Comparison of ENCODE assay signal across 18 cellular contexts in the genomic region with DNA sequence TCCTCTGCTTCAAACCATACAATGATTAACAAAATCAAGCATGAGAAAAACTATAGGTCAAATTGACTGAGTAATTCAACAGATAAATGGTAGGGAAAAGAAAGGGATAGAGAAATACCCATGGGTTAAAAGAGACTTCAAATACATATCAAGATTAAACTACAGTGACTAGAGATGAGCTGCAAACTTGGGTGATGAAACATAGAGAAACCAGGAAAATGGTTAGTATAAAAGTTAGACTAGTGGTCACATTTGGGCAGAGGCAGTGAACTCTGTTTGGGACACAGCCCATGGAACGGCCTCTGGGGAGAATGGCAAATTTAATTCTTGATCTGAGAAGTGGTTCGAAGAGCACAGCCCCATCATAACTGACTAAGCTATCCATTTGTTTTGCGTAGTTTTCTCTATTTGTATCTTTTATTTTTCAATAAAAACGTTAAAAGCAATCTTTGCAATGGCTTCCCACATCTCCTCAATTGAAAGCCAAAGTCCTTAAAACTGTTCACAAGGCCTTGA.
DNase-seq lines count a peak whose midpoint lies in the region; ATAC-seq and TF ChIP-seq lines count a peak whose summit lies in the region.
"Had no signal": no experiment of that assay in that cellular context is flagged by ENCODE, and none has a peak within 500 bp of the region (broad histone marks: within the 10 kb centered on the region; RNA-seq: fewer than 3 reads in every experiment).

No MANE protein-coding gene starts in this region.

- CTCF ChIA-PET in mammary epithelial cell (lab: Charles Lee; ENCODE audit: low non-redundant PET): interaction anchor here (0.6 kb wide), 1 partner anchor 361 kb away, joined by 4 read pairs; no protein-coding TSS in a partner anchor
- CTCF ChIA-PET in MCF 10A (lab: Yijun Ruan, JAX): no interaction called here

- intact Hi-C loops in mammary epithelial cell (cut with micrococcal nuclease) (no loop called here), MCF 10A (cut with micrococcal nuclease) (no loop called here), esophagus muscularis mucosa (cut with DNase I) (no loop called here)

- H3K27ac ChIP-seq in mammary epithelial cell (ENCODE audit: insufficient read depth, low read depth, low read length): no peak overlapping the region
- no peak overlapping the region for H3K27ac ChIP-seq in esophagus muscularis mucosa (replicated peaks in 1 of 4)
- H3K27ac ChIP-seq: 22Rv1; A549; BLaER1 treated with 17β-estradiol and CSF1 and Interleukin-3, amounts not matched to agents 10 nM and 100 nM; C4-2B had no signal

- no peak overlapping the region for H3K4me2 ChIP-seq in mammary epithelial cell (ENCODE audit: insufficient read depth, low read depth, low read length)
- H3K4me2 ChIP-seq: A549; BLaER1 treated with 17β-estradiol and CSF1 and Interleukin-3, amounts not matched to agents 10 nM and 100 nM had no signal

- TF ChIP-seq POLR2A in esophagus muscularis mucosa (IDR thresholded peaks at IDR 0.05; ENCODE audit: low read depth): no peak

- TF ChIP-seq CTCF in mammary epithelial cell (conservative IDR thresholded peaks at IDR 0.05 in 1 of 2, IDR thresholded peaks at IDR 0.05 in 1 of 2; ENCODE audit: extremely low read depth in 1 of 2, insufficient read depth in 1 of 2, low read depth in 1 of 2, low read length in 2 of 2): no peak
- TF ChIP-seq CTCF in MCF 10A (IDR thresholded peaks at IDR 0.05; ENCODE audit: unreplicated experiment): no peak
- TF ChIP-seq CTCF in esophagus muscularis mucosa (IDR thresholded peaks at IDR 0.05): no peak

- H3K36me3 ChIP-seq in mammary epithelial cell (ENCODE audit: insufficient read depth, low read length) (no peaks in the 10 kb centered on the region), esophagus muscularis mucosa (no peaks in the 10 kb centered on the region)
- H3K36me3 ChIP-seq: BLaER1 treated with 17β-estradiol and CSF1 and Interleukin-3, amounts not matched to agents 10 nM and 100 nM had no signal

- H3K9me3 ChIP-seq in mammary epithelial cell (replicated peaks; ENCODE audit: insufficient read depth, low read length) (no peaks in the 10 kb centered on the region), esophagus muscularis mucosa (peaks cover 0 to 14% (median 9%) of the 10 kb centered on the region in 4 donors)

- dilution Hi-C loops in mammary epithelial cell (cut with HindIII; ENCODE audit: low sequenced_read_pairs): no loop called here

- BruUV-seq in mammary epithelial cell (replicated peaks; lab: Mats Ljungman, UMichigan) (no TSS peak), MCF 10A (replicated peaks; lab: Mats Ljungman, UMichigan) (no TSS peak)

- 71% methylated on average over 4 of the region's 4 CpGs for WGBS in mammary epithelial cell (ENCODE audit: low coverage, missing lambda C conversion rate)
- WGBS in esophagus muscularis mucosa: 83% methylated on average over 4 of the region's 4 CpGs

- POLR2A ChIA-PET in MCF 10A (lab: Yijun Ruan, JAX): no interaction called here

- no peaks in the 10 kb centered on the region for H3K79me2 ChIP-seq in mammary epithelial cell (ENCODE audit: insufficient read depth, low read length)

- H3K4me3 Mint-ChIP-seq in MCF 10A (ENCODE audit: unreplicated experiment): no peak overlapping the region
- no peak overlapping the region for H3K4me3 Mint-ChIP-seq in immature natural killer cell
- H3K4me3 Mint-ChIP-seq: B cell; CD4-positive, alpha-beta T cell; CD8-positive, alpha-beta T cell had no signal

- H3K36me3 Mint-ChIP-seq in MCF 10A (ENCODE audit: insufficient read depth, unreplicated experiment) (no peaks in the 10 kb centered on the region), immature natural killer cell (peaks cover 3 to 8% (median 7%) of the 10 kb centered on the region in 3 donors)
- H3K36me3 Mint-ChIP-seq: CD8-positive, alpha-beta T cell had no signal

- no peak for TF ChIP-seq EP300 in esophagus muscularis mucosa (IDR thresholded peaks at IDR 0.05)

- no peak for ATAC-seq in HG02798 (IDR thresholded peaks at IDR 0.05; ENCODE audit: poor library complexity, unreplicated experiment)
- ATAC-seq: A549; CD8-positive, alpha-beta T cell had no signal

- DNase-seq in mammary epithelial cell (no peak), MCF 10A (ENCODE audit: unreplicated experiment) (no peak), OCI-M1 (lab: John Stamatoyannopoulos, UW) (peak; percentile 55), esophagus muscularis mucosa (ENCODE audit: extremely low spot score) (peak; percentile 24), immature natural killer cell (no peak)
- DNase-seq: AML-193; Caco-2; Calu3; CD4-positive, alpha-beta T cell; CD8-positive, alpha-beta T cell; DMS79 treated with DMSO at 0.1 percent for 48 hours; GF-D8 had no signal

- H3K27me3 Mint-ChIP-seq in MCF 10A (ENCODE audit: insufficient read depth, unreplicated experiment) (no peaks in the 10 kb centered on the region), immature natural killer cell (ENCODE audit: low read depth in 3 of 3) (peaks cover 0 to 8% (median 8%) of the 10 kb centered on the region in 3 donors)
- H3K27me3 Mint-ChIP-seq: CD4-positive, alpha-beta T cell had no signal

- H3K4me1 ChIP-seq in mammary epithelial cell (ENCODE audit: insufficient read depth, low read length): no peaks in the 10 kb centered on the region
- H3K4me1 ChIP-seq in esophagus muscularis mucosa: no peaks in the 10 kb centered on the region
- H3K4me1 ChIP-seq: A549, Caco-2 had no signal

- H2AFZ ChIP-seq in mammary epithelial cell (ENCODE audit: low read depth, low read length): peak overlapping the region; percentile 20

- no peaks in the 10 kb centered on the region for H3K4me1 Mint-ChIP-seq in MCF 10A (ENCODE audit: insufficient read depth, unreplicated experiment)
- peaks cover 0 to 12% of the 10 kb centered on the region in 2 donors for H3K4me1 Mint-ChIP-seq in immature natural killer cell
- H3K4me1 Mint-ChIP-seq: B cell had no signal

- no peaks in the 10 kb centered on the region for H4K20me1 ChIP-seq in mammary epithelial cell (ENCODE audit: insufficient read depth, low read length)
- H4K20me1 ChIP-seq: BLaER1 treated with 17β-estradiol and CSF1 and Interleukin-3, amounts not matched to agents 10 nM and 100 nM had no signal

- in situ Hi-C loops in mammary epithelial cell (cut with MboI; ENCODE audit: low sequenced_read_pairs in 2 of 2): no loop called here

- H3K27me3 ChIP-seq in mammary epithelial cell (ENCODE audit: insufficient read depth, low read length) (no peaks in the 10 kb centered on the region), esophagus muscularis mucosa (no peaks in the 10 kb centered on the region)
- H3K27me3 ChIP-seq: BLaER1 treated with 17β-estradiol and CSF1 and Interleukin-3, amounts not matched to agents 10 nM and 100 nM had no signal

- H3K27ac Mint-ChIP-seq in MCF 10A (ENCODE audit: low read depth, unreplicated experiment) (no peak overlapping the region), immature natural killer cell (no peak overlapping the region)
- H3K27ac Mint-ChIP-seq: B cell; CD4-positive, alpha-beta T cell; CD8-positive, alpha-beta T cell had no signal

- H3K9ac ChIP-seq in mammary epithelial cell (ENCODE audit: insufficient read depth, low read length): no peak overlapping the region
- H3K9ac ChIP-seq: BLaER1 treated with 17β-estradiol and CSF1 and Interleukin-3, amounts not matched to agents 10 nM and 100 nM had no signal

- peaks cover 24% of the 10 kb centered on the region for H3K9me3 Mint-ChIP-seq in MCF 10A (ENCODE audit: unreplicated experiment)
- H3K9me3 Mint-ChIP-seq in immature natural killer cell: peaks cover 7 to 18% (median 14%) of the 10 kb centered on the region in 6 donors

- H3K4me3 ChIP-seq in mammary epithelial cell (replicated peaks in 1 of 3; ENCODE audit: insufficient read depth in 1 of 3, low read depth in 2 of 3, low read length in 3 of 3) (no peak overlapping the region), esophagus muscularis mucosa (no peak overlapping the region)
- H3K4me3 ChIP-seq: A549; BLaER1 treated with 17β-estradiol and CSF1 and Interleukin-3, amounts not matched to agents 10 nM and 100 nM had no signal

Comparison
In these comparisons a context has a peak if more than half of its experiments do, and no peak if none do; other contexts are left out.
1. DNase-seq: peak in OCI-M1 (single experiment) and esophagus muscularis mucosa (single experiment); none in mammary epithelial cell (single experiment), MCF 10A (single experiment) and immature natural killer cell (0 of 3).